In the genomic region with DNA sequence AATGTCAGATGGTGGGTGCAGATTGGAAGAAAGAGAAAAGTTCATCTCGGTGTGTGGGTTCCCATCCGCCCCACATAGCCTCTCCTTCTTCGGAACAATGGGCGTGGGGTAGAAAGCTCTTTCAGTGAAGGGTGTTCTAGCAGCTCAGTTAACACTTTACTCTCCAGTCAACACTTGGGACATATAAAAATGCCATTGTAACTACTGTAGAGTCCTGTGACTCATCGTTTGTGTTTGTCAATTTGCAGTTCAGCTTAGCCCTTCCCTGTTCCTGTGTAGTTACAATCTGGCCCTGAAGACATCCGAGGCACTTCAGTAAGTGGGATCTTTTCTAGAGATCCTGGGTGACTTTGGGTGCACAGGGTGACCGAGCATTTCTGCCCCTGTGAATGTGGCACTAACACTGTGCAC, we compare ENCODE assay signal across 2 cellular contexts.
TF ChIP-seq lines count a peak whose summit lies in the region.

No MANE protein-coding gene starts in this region.

TF ChIP-seq in A549, 52 proteins besides CTCF, POLR2A, EP300 and RAD21:
- 0 out of 2 replicates have a peak, but pooled peaks have one; percentile 15 for TF ChIP-seq FOSL2 (IDR thresholded peaks at IDR 0.05)
- peak; percentile 83 for TF ChIP-seq FOSL2 (CRISPR knock-in tag; IDR thresholded peaks at IDR 0.05)
- TF ChIP-seq HDAC2 (IDR thresholded peaks at IDR 0.05), result no peak
- 0 out of 2 replicates have a peak, but pooled peaks have one; percentile 9 for TF ChIP-seq ZC3H11A (IDR thresholded peaks at IDR 0.05)

TF ChIP-seq in HepG2, 621 proteins besides CTCF, POLR2A, EP300 and RAD21 (continues in another document):
- TF ChIP-seq ZNF256 (CRISPR knock-in tag; conservative IDR thresholded peaks at IDR 0.05), result no peak
- no peak for TF ChIP-seq RCOR2 (CRISPR knock-in tag; IDR thresholded peaks at IDR 0.05)
- TF ChIP-seq MAZ (IDR thresholded peaks at IDR 0.05; ENCODE audit: borderline replicate concordance, low read depth, low read length), result no peak
- TF ChIP-seq MAZ (CRISPR knock-in tag; IDR thresholded peaks at IDR 0.05; ENCODE audit: low read depth), result no peak
- no peak for TF ChIP-seq ZNF660 (CRISPR knock-in tag; IDR thresholded peaks at IDR 0.05; ENCODE audit: borderline replicate concordance, low read depth)
- no peak for TF ChIP-seq ZFAT (CRISPR knock-in tag; conservative IDR thresholded peaks at IDR 0.05)
- no peak for TF ChIP-seq RAD51 (IDR thresholded peaks at IDR 0.05; ENCODE audit: borderline replicate concordance)
- TF ChIP-seq, protein P1, sequence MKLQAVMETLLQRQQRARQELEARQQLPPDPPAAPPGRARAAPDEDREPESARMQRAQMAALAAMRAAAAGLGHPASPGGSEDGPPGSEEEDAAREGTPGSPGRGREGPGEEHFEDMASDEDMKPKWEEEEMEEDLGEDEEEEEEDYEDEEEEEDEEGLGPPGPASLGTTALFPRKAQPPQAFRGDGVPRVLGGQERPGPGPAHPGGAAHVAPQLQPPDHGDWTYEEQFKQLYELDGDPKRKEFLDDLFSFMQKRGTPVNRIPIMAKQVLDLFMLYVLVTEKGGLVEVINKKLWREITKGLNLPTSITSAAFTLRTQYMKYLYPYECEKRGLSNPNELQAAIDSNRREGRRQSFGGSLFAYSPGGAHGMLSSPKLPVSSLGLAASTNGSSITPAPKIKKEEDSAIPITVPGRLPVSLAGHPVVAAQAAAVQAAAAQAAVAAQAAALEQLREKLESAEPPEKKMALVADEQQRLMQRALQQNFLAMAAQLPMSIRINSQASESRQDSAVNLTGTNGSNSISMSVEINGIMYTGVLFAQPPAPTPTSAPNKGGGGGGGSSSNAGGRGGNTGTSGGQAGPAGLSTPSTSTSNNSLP (IDR thresholded peaks at IDR 0.05; ENCODE audit: low read depth, low read length), result no peak
- TF ChIP-seq ZNF296 (CRISPR knock-in tag; conservative IDR thresholded peaks at IDR 0.05), result no peak
- TF ChIP-seq, protein P2, sequence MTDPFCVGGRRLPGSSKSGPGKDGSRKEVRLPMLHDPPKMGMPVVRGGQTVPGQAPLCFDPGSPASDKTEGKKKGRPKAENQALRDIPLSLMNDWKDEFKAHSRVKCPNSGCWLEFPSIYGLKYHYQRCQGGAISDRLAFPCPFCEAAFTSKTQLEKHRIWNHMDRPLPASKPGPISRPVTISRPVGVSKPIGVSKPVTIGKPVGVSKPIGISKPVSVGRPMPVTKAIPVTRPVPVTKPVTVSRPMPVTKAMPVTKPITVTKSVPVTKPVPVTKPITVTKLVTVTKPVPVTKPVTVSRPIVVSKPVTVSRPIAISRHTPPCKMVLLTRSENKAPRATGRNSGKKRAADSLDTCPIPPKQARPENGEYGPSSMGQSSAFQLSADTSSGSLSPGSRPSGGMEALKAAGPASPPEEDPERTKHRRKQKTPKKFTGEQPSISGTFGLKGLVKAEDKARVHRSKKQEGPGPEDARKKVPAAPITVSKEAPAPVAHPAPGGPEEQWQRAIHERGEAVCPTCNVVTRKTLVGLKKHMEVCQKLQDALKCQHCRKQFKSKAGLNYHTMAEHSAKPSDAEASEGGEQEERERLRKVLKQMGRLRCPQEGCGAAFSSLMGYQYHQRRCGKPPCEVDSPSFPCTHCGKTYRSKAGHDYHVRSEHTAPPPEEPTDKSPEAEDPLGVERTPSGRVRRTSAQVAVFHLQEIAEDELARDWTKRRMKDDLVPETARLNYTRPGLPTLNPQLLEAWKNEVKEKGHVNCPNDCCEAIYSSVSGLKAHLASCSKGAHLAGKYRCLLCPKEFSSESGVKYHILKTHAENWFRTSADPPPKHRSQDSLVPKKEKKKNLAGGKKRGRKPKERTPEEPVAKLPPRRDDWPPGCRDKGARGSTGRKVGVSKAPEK (CRISPR knock-in tag; IDR thresholded peaks at IDR 0.05; ENCODE audit: borderline replicate concordance), result no peak
- TF ChIP-seq, protein P3, sequence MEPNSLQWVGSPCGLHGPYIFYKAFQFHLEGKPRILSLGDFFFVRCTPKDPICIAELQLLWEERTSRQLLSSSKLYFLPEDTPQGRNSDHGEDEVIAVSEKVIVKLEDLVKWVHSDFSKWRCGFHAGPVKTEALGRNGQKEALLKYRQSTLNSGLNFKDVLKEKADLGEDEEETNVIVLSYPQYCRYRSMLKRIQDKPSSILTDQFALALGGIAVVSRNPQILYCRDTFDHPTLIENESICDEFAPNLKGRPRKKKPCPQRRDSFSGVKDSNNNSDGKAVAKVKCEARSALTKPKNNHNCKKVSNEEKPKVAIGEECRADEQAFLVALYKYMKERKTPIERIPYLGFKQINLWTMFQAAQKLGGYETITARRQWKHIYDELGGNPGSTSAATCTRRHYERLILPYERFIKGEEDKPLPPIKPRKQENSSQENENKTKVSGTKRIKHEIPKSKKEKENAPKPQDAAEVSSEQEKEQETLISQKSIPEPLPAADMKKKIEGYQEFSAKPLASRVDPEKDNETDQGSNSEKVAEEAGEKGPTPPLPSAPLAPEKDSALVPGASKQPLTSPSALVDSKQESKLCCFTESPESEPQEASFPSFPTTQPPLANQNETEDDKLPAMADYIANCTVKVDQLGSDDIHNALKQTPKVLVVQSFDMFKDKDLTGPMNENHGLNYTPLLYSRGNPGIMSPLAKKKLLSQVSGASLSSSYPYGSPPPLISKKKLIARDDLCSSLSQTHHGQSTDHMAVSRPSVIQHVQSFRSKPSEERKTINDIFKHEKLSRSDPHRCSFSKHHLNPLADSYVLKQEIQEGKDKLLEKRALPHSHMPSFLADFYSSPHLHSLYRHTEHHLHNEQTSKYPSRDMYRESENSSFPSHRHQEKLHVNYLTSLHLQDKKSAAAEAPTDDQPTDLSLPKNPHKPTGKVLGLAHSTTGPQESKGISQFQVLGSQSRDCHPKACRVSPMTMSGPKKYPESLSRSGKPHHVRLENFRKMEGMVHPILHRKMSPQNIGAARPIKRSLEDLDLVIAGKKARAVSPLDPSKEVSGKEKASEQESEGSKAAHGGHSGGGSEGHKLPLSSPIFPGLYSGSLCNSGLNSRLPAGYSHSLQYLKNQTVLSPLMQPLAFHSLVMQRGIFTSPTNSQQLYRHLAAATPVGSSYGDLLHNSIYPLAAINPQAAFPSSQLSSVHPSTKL (CRISPR knock-in tag; IDR thresholded peaks at IDR 0.05), result peak; percentile 25; the same call in 1 of the 2 replicates
- 0 out of 2 replicates have a peak, but pooled peaks have one; percentile 1 for TF ChIP-seq SMARCE1 (IDR thresholded peaks at IDR 0.05; ENCODE audit: borderline replicate concordance)
- no peak for TF ChIP-seq PCBP2 (optimal IDR thresholded peaks at IDR 0.05; ENCODE audit: low read depth, low read length, poor library complexity, severe bottlenecking)
- TF ChIP-seq FOSL2 (CRISPR knock-in tag; IDR thresholded peaks at IDR 0.05), result peak; percentile 94
- TF ChIP-seq ZNF382 (CRISPR knock-in tag; IDR thresholded peaks at IDR 0.05; ENCODE audit: borderline replicate concordance), result no peak
- no peak for TF ChIP-seq SMAD3 (CRISPR knock-in tag; IDR thresholded peaks at IDR 0.05)
- TF ChIP-seq, protein P4, sequence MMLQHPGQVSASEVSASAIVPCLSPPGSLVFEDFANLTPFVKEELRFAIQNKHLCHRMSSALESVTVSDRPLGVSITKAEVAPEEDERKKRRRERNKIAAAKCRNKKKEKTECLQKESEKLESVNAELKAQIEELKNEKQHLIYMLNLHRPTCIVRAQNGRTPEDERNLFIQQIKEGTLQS (CRISPR knock-in tag; IDR thresholded peaks at IDR 0.05), result peak; percentile 43; the same call in 1 of the 2 replicates
- TF ChIP-seq STAT5B (CRISPR knock-in tag; IDR thresholded peaks at IDR 0.05), result no peak
- no peak for TF ChIP-seq ZNF460 (CRISPR knock-in tag; IDR thresholded peaks at IDR 0.05; ENCODE audit: borderline replicate concordance)
- TF ChIP-seq ZMYM3 (CRISPR knock-in tag; IDR thresholded peaks at IDR 0.05), result 0 out of 2 replicates have a peak, but pooled peaks have one; percentile 33
- no peak for TF ChIP-seq SIX4 (CRISPR knock-in tag; IDR thresholded peaks at IDR 0.05)
- TF ChIP-seq, protein P5, sequence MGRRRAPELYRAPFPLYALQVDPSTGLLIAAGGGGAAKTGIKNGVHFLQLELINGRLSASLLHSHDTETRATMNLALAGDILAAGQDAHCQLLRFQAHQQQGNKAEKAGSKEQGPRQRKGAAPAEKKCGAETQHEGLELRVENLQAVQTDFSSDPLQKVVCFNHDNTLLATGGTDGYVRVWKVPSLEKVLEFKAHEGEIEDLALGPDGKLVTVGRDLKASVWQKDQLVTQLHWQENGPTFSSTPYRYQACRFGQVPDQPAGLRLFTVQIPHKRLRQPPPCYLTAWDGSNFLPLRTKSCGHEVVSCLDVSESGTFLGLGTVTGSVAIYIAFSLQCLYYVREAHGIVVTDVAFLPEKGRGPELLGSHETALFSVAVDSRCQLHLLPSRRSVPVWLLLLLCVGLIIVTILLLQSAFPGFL (CRISPR knock-in tag; IDR thresholded peaks at IDR 0.05), result no peak
- TF ChIP-seq ZNF652 (CRISPR knock-in tag; IDR thresholded peaks at IDR 0.05; ENCODE audit: borderline replicate concordance, low read depth), result peak; percentile 97
- TF ChIP-seq TEAD3 (CRISPR knock-in tag; optimal IDR thresholded peaks at IDR 0.05; ENCODE audit: borderline replicate concordance), result peak; percentile 31
- TF ChIP-seq ZNF333 (CRISPR knock-in tag; IDR thresholded peaks at IDR 0.05; ENCODE audit: borderline replicate concordance), result no peak
- TF ChIP-seq ZEB1 (IDR thresholded peaks at IDR 0.05; ENCODE audit: insufficient replicate concordance, low read depth), result no peak
- no peak for TF ChIP-seq NONO (IDR thresholded peaks at IDR 0.05)
- TF ChIP-seq NONO (CRISPR knock-in tag; conservative IDR thresholded peaks at IDR 0.05), result no peak
- no peak for TF ChIP-seq ZSCAN20 (CRISPR knock-in tag; IDR thresholded peaks at IDR 0.05; ENCODE audit: borderline replicate concordance)
- no peak for TF ChIP-seq U2AF1 (optimal IDR thresholded peaks at IDR 0.05; ENCODE audit: low read depth, low read length)
- TF ChIP-seq MAFK (conservative IDR thresholded peaks at IDR 0.05 in 1 of 2, IDR thresholded peaks at IDR 0.05 in 1 of 2; ENCODE audit: low read length in 2 of 2), result 0 out of 4 replicates have a peak, but pooled peaks of 1 of the 2 experiments have one; percentile 12
- no peak for TF ChIP-seq TSC22D2 (CRISPR knock-in tag; IDR thresholded peaks at IDR 0.05; ENCODE audit: borderline replicate concordance)
- TF ChIP-seq JUNB (CRISPR knock-in tag; IDR thresholded peaks at IDR 0.05; ENCODE audit: borderline replicate concordance), result peak; percentile 52; the same call in 1 of the 2 replicates
- TF ChIP-seq, protein P6, sequence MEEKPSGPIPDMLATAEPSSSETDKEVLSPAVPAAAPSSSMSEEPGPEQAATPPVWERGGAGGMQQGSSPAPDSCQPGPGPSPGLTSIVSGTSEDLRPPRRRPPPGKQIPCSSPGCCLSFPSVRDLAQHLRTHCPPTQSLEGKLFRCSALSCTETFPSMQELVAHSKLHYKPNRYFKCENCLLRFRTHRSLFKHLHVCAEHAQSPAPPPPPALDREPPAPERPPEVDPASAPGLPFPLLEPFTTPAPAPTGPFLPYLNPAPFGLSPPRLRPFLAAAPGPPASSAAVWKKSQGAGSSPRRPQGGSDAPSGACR (CRISPR knock-in tag; IDR thresholded peaks at IDR 0.05), result no peak
- TF ChIP-seq ZNF564 (CRISPR knock-in tag; IDR thresholded peaks at IDR 0.05), result no peak
- TF ChIP-seq, protein P7, sequence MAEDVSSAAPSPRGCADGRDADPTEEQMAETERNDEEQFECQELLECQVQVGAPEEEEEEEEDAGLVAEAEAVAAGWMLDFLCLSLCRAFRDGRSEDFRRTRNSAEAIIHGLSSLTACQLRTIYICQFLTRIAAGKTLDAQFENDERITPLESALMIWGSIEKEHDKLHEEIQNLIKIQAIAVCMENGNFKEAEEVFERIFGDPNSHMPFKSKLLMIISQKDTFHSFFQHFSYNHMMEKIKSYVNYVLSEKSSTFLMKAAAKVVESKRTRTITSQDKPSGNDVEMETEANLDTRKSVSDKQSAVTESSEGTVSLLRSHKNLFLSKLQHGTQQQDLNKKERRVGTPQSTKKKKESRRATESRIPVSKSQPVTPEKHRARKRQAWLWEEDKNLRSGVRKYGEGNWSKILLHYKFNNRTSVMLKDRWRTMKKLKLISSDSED (CRISPR knock-in tag; IDR thresholded peaks at IDR 0.05), result no peak
- TF ChIP-seq, protein P8, sequence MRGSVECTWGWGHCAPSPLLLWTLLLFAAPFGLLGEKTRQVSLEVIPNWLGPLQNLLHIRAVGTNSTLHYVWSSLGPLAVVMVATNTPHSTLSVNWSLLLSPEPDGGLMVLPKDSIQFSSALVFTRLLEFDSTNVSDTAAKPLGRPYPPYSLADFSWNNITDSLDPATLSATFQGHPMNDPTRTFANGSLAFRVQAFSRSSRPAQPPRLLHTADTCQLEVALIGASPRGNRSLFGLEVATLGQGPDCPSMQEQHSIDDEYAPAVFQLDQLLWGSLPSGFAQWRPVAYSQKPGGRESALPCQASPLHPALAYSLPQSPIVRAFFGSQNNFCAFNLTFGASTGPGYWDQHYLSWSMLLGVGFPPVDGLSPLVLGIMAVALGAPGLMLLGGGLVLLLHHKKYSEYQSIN (CRISPR knock-in tag; IDR thresholded peaks at IDR 0.05; ENCODE audit: borderline replicate concordance), result no peak
- no peak for TF ChIP-seq TRIM24 (CRISPR knock-in tag; IDR thresholded peaks at IDR 0.05)
- TF ChIP-seq NFATC3 (CRISPR knock-in tag; IDR thresholded peaks at IDR 0.05), result no peak
- TF ChIP-seq SRSF1 (optimal IDR thresholded peaks at IDR 0.05; ENCODE audit: low read depth, low read length), result no peak
- no peak for TF ChIP-seq ZNF12 (CRISPR knock-in tag; IDR thresholded peaks at IDR 0.05)
- TF ChIP-seq NR3C1 (CRISPR knock-in tag; IDR thresholded peaks at IDR 0.05), result no peak
- TF ChIP-seq, protein P9, sequence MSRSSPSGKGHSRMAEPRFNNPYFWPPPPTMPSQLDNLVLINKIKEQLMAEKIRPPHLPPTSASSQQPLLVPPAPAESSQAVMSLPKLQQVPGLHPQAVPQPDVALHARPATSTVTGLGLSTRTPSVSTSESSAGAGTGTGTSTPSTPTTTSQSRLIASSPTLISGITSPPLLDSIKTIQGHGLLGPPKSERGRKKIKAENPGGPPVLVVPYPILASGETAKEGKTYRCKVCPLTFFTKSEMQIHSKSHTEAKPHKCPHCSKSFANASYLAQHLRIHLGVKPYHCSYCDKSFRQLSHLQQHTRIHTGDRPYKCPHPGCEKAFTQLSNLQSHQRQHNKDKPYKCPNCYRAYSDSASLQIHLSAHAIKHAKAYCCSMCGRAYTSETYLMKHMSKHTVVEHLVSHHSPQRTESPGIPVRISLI (CRISPR knock-in tag; IDR thresholded peaks at IDR 0.05; ENCODE audit: borderline replicate concordance), result no peak
- no peak for TF ChIP-seq ZNF746 (CRISPR knock-in tag; IDR thresholded peaks at IDR 0.05)
- TF ChIP-seq SP4 (CRISPR knock-in tag; IDR thresholded peaks at IDR 0.05), result no peak
- TF ChIP-seq ZNF253 (CRISPR knock-in tag; IDR thresholded peaks at IDR 0.05; ENCODE audit: borderline replicate concordance), result no peak
- no peak for TF ChIP-seq SKI (IDR thresholded peaks at IDR 0.05; ENCODE audit: partially characterized antibody)
- TF ChIP-seq, protein P10, sequence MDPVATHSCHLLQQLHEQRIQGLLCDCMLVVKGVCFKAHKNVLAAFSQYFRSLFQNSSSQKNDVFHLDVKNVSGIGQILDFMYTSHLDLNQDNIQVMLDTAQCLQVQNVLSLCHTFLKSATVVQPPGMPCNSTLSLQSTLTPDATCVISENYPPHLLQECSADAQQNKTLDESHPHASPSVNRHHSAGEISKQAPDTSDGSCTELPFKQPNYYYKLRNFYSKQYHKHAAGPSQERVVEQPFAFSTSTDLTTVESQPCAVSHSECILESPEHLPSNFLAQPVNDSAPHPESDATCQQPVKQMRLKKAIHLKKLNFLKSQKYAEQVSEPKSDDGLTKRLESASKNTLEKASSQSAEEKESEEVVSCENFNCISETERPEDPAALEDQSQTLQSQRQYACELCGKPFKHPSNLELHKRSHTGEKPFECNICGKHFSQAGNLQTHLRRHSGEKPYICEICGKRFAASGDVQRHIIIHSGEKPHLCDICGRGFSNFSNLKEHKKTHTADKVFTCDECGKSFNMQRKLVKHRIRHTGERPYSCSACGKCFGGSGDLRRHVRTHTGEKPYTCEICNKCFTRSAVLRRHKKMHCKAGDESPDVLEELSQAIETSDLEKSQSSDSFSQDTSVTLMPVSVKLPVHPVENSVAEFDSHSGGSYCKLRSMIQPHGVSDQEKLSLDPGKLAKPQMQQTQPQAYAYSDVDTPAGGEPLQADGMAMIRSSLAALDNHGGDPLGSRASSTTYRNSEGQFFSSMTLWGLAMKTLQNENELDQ (CRISPR knock-in tag; IDR thresholded peaks at IDR 0.05; ENCODE audit: borderline replicate concordance), result no peak
